9 cellular contexts compared by ENCODE assay signal in the genomic region with DNA sequence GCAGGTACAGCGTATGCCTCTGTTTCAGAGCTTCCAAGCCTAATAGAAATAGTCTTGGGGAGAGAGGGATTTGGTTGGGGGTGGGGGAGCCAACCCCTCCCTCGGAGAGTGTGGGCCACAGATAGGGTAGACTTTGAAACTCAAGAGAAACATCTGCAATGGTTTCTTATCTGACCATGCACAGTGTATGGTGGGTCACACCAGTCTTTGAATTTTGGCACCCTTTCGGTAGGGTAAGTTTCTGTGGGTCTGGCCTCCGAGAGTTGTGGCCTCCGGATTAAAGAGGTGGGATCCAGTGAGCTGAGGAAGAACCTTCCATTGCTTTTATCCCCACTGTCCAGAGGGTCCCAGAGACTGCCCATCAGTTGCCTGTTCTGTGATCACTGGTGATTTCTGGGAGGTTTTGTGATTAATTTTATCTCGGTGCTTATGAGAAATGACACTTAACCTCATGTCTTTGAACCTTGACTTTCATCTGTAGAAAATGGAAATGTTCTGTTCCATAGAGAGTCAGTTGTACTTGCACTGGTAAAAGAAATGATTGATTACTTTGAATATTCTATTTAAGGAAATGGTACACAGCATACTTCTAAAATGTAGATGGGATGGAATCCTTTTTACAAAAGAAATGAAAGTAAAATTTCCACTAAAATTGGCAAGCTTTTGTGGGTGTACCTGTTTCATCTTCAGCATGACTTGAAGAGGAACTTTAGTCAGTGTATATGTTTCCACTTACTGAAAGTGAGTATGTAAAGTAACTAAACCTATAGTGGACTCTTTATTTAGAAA.
DNase-seq lines count a peak whose midpoint lies in the region; ATAC-seq and TF ChIP-seq lines count a peak whose summit lies in the region.
"Had no signal": no experiment of that assay in that cellular context is flagged by ENCODE, and none has a peak within 500 bp of the region (broad histone marks: within the 10 kb centered on the region; RNA-seq: fewer than 3 reads in every experiment).

No MANE protein-coding gene starts in this region.

- H3K9me3 ChIP-seq in BLaER1 (no peaks in the 10 kb centered on the region), esophagus squamous epithelium (no peaks in the 10 kb centered on the region)

- TF ChIP-seq CTCF in esophagus squamous epithelium (IDR thresholded peaks at IDR 0.05) = no peak

- ATAC-seq in GM19043 (IDR thresholded peaks at IDR 0.05; ENCODE audit: low read depth, unreplicated experiment) (peak; percentile 48), HG03095 (IDR thresholded peaks at IDR 0.05; ENCODE audit: unreplicated experiment) (peak; percentile 42)

- peaks cover 79% of the 10 kb centered on the region for H3K36me3 ChIP-seq in BLaER1
- no peaks in the 10 kb centered on the region for H3K36me3 ChIP-seq in esophagus squamous epithelium

- peak overlapping the region; percentile 81 for H3K27ac Mint-ChIP-seq in activated CD4-positive, alpha-beta memory T cell treated with anti-CD3 and anti-CD28 coated beads, Interleukin-2, amount 10 ng/mL, durations not matched to agents 7 days and 5 days

- H3K4me3 ChIP-seq in BLaER1 (no peak overlapping the region), esophagus squamous epithelium (no peak overlapping the region)

- CTCF ChIA-PET in activated CD4-positive, alpha-beta memory T cell treated with anti-CD3 and anti-CD28 coated beads, Interleukin-2, amount 10 ng/mL, durations not matched to agents 7 days and 5 days (lab: Charles Lee) = interaction anchor here (0.9 to 2.5 kb wide), 3 partner anchors 42 to 63 kb away, joined by 3 to 6 read pairs (median 3); a partner anchor contains a TSS

- intact Hi-C loops in esophagus squamous epithelium (cut with DNase I) = no loop called here

- TF ChIP-seq POLR2A in esophagus squamous epithelium (IDR thresholded peaks at IDR 0.05) = no peak

- H4K20me1 ChIP-seq in BLaER1 = peaks cover 100% of the 10 kb centered on the region

- peak overlapping the region; percentile 88 for H3K4me2 ChIP-seq in BLaER1

- peak overlapping the region; percentile 28; the same call in 1 of the 2 replicates for H3K27ac ChIP-seq in BLaER1
- H3K27ac ChIP-seq in esophagus squamous epithelium = no peak overlapping the region

- H3K4me1 ChIP-seq in BLaER1 (peaks cover 97% of the 10 kb centered on the region), esophagus squamous epithelium (peaks cover 5 to 78% (median 39%) of the 10 kb centered on the region in 3 donors)

- DNase-seq in activated CD4-positive, alpha-beta memory T cell treated with anti-CD3 and anti-CD28 coated beads, Interleukin-2, amount 10 ng/mL, durations not matched to agents 7 days and 5 days = no peak
- DNase-seq in NCI-H345 (lab: John Stamatoyannopoulos, UW) = no peak
- no peak for DNase-seq in stimulated activated CD4-positive, alpha-beta T cell treated with anti-CD3 and anti-CD28 coated beads, Interleukin-2, amount 100 ng/mL, for 24 hours
- no peak for DNase-seq in esophagus squamous epithelium (lab: John Stamatoyannopoulos, UW)
- no peak for DNase-seq in RKO (ENCODE audit: low spot score)
- DNase-seq: SHP77 had no signal

- 74 to 76% methylated on average over 6 of the region's 6 CpGs for WGBS in esophagus squamous epithelium, 2 donors

- H3K36me3 Mint-ChIP-seq in activated CD4-positive, alpha-beta memory T cell treated with anti-CD3 and anti-CD28 coated beads, Interleukin-2, amount 10 ng/mL, durations not matched to agents 7 days and 5 days (ENCODE audit: low read depth) = peaks cover 29% of the 10 kb centered on the region

- H3K27me3 Mint-ChIP-seq in activated CD4-positive, alpha-beta memory T cell treated with anti-CD3 and anti-CD28 coated beads, Interleukin-2, amount 10 ng/mL, durations not matched to agents 7 days and 5 days = no peaks in the 10 kb centered on the region

- POLR2A ChIA-PET in activated CD4-positive, alpha-beta memory T cell treated with anti-CD3 and anti-CD28 coated beads, Interleukin-2, amount 10 ng/mL, durations not matched to agents 7 days and 5 days (lab: Charles Lee) = interaction anchor here (1.1 to 8.1 kb wide), 4 partner anchors 32 to 62 kb away, joined by 5 to 43 read pairs (median 18); a partner anchor contains a TSS

- H3K9me3 Mint-ChIP-seq in activated CD4-positive, alpha-beta memory T cell treated with anti-CD3 and anti-CD28 coated beads, Interleukin-2, amount 10 ng/mL, durations not matched to agents 7 days and 5 days = peaks cover 2% of the 10 kb centered on the region

- H3K27me3 ChIP-seq in BLaER1 (no peaks in the 10 kb centered on the region), esophagus squamous epithelium (no peaks in the 10 kb centered on the region)

- H3K9ac ChIP-seq in BLaER1 = 0 out of 2 replicates have a peak overlapping the region, but pooled peaks have one; percentile 36

- H3K4me1 Mint-ChIP-seq in activated CD4-positive, alpha-beta memory T cell treated with anti-CD3 and anti-CD28 coated beads, Interleukin-2, amount 10 ng/mL, durations not matched to agents 7 days and 5 days = peaks cover 78% of the 10 kb centered on the region

- H3K4me3 Mint-ChIP-seq in activated CD4-positive, alpha-beta memory T cell treated with anti-CD3 and anti-CD28 coated beads, Interleukin-2, amount 10 ng/mL, durations not matched to agents 7 days and 5 days = peak overlapping the region; percentile 54
